Comparison of ENCODE assay signal across 18 cellular contexts in the genomic region with DNA sequence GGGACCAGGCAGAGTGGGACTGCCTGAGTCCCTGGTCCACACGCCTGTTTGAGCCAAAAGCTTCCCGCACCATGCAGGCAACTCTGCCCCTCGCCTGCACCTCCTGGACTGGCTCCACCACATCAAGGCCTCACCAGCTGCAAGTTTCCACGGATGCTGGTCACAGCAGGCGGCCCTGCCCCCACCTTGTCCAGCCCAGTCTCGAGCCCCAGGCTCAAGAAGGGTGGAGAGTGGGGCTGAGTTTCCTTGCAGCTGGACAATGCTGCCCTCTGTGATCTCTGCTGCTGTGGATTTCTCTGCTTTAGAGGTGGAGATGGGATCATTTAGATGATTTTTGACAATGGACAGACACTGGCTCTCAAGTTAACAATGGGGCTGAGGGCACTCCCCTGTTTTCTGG.
"Had no signal": no experiment of that assay in that cellular context is flagged by ENCODE, and none has a peak within 500 bp of the region (broad histone marks: within the 10 kb centered on the region; RNA-seq: fewer than 3 reads in every experiment).

No MANE protein-coding gene starts in this region.

- H3K9me3 Mint-ChIP-seq: activated naive CD4-positive, alpha-beta T cell treated with anti-CD3 and anti-CD28 coated beads for 36 hours; activated naive CD8-positive, alpha-beta T cell treated with anti-CD3 and anti-CD28 coated beads, Interleukin-2, amount 50 U/mL, for 24 hours; activated T-helper 17 cell treated with anti-CD3 and anti-CD28 coated beads, Interleukin-2, amount 50 U/mL, for 72 hours; immature natural killer cell; stimulated activated naive CD8-positive, alpha-beta T cell treated with anti-CD3 and anti-CD28 coated beads, Interleukin-15, amount 100 ng/mL, for 72 hours had no signal

- H3K4me2 ChIP-seq: SK-N-SH had no signal

- ATAC-seq: activated naive CD8-positive, alpha-beta T cell treated with anti-CD3 and anti-CD28 coated beads, Interleukin-2, amount 50 U/mL, for 24 hours; activated T-helper 17 cell treated with anti-CD3 and anti-CD28 coated beads, Interleukin-2, amount 50 U/mL, for 72 hours; lower lobe of right lung; sciatic nerve; stimulated activated naive CD8-positive, alpha-beta T cell treated with anti-CD3 and anti-CD28 coated beads, Interleukin-15, amount 100 ng/mL, for 72 hours had no signal

- H3K9ac ChIP-seq: SK-N-SH had no signal

- DNase-seq: activated CD4-positive, alpha-beta T cell treated with anti-CD3 and anti-CD28 coated beads, Interleukin-2, amount 50 U/mL, for 4 hours; activated CD4-positive, CD25-positive, alpha-beta regulatory T cell treated with anti-CD3 and anti-CD28 coated beads, Interleukin-2, amount 50 U/mL, for 72 hours; activated naive CD4-positive, alpha-beta T cell treated with anti-CD3 and anti-CD28 coated beads for 36 hours; activated naive CD8-positive, alpha-beta T cell treated with anti-CD3 and anti-CD28 coated beads, Interleukin-2, amount 50 U/mL, for 24 hours; activated T-cell treated with anti-CD3 and anti-CD28 coated beads for 4 hours; aorta; esophagus squamous epithelium; foreskin fibroblast; immature natural killer cell; lower lobe of right lung; midbrain; SK-N-SH; spleen; stimulated activated naive CD8-positive, alpha-beta T cell treated with anti-CD3 and anti-CD28 coated beads, Interleukin-15, amount 100 ng/mL, for 72 hours; uterus had no signal

- H3K27ac Mint-ChIP-seq: activated naive CD4-positive, alpha-beta T cell treated with anti-CD3 and anti-CD28 coated beads for 36 hours; activated naive CD8-positive, alpha-beta T cell treated with anti-CD3 and anti-CD28 coated beads, Interleukin-2, amount 50 U/mL, for 24 hours; activated T-helper 17 cell treated with anti-CD3 and anti-CD28 coated beads, Interleukin-2, amount 50 U/mL, for 72 hours; immature natural killer cell; stimulated activated naive CD8-positive, alpha-beta T cell treated with anti-CD3 and anti-CD28 coated beads, Interleukin-15, amount 100 ng/mL, for 72 hours had no signal

- H3K27me3 ChIP-seq: esophagus squamous epithelium, neutrophil, spleen, uterus had no signal

- H3K4me3 ChIP-seq: esophagus squamous epithelium, lower lobe of right lung, spleen, uterus had no signal

- H3K36me3 ChIP-seq: lower lobe of right lung, neutrophil, spleen, uterus had no signal

- H3K9me3 ChIP-seq: esophagus squamous epithelium, lower lobe of right lung, neutrophil, SK-N-SH, spleen, uterus had no signal

- H3K27me3 Mint-ChIP-seq: activated naive CD8-positive, alpha-beta T cell treated with anti-CD3 and anti-CD28 coated beads, Interleukin-2, amount 50 U/mL, for 24 hours had no signal

- H3K27ac ChIP-seq: esophagus squamous epithelium, lower lobe of right lung, neutrophil, spleen, uterus had no signal

- H3K4me3 Mint-ChIP-seq: activated naive CD4-positive, alpha-beta T cell treated with anti-CD3 and anti-CD28 coated beads for 36 hours; activated naive CD8-positive, alpha-beta T cell treated with anti-CD3 and anti-CD28 coated beads, Interleukin-2, amount 50 U/mL, for 24 hours; activated T-helper 17 cell treated with anti-CD3 and anti-CD28 coated beads, Interleukin-2, amount 50 U/mL, for 72 hours; immature natural killer cell; stimulated activated naive CD8-positive, alpha-beta T cell treated with anti-CD3 and anti-CD28 coated beads, Interleukin-15, amount 100 ng/mL, for 72 hours had no signal

- H3K36me3 Mint-ChIP-seq: immature natural killer cell had no signal

- H3K4me1 Mint-ChIP-seq: activated naive CD8-positive, alpha-beta T cell treated with anti-CD3 and anti-CD28 coated beads, Interleukin-2, amount 50 U/mL, for 24 hours; activated T-helper 17 cell treated with anti-CD3 and anti-CD28 coated beads, Interleukin-2, amount 50 U/mL, for 72 hours; immature natural killer cell; stimulated activated naive CD8-positive, alpha-beta T cell treated with anti-CD3 and anti-CD28 coated beads, Interleukin-15, amount 100 ng/mL, for 72 hours had no signal

- H3K4me1 ChIP-seq: lower lobe of right lung, spleen, uterus had no signal
